Comparison of ENCODE assay signal across 16 cellular contexts in genomic region chr12:31526158-31526546, GRCh38.
"Had no signal": no experiment of that assay in that cellular context is flagged by ENCODE, and none has a peak within 500 bp of the region (broad histone marks: within the 10 kb centered on the region; RNA-seq: fewer than 3 reads in every experiment).

No MANE protein-coding gene starts in this region.

- ATAC-seq: activated CD8-positive, alpha-beta memory T cell treated with anti-CD3 and anti-CD28 coated beads, Interleukin-2, amount 10 ng/mL, durations not matched to agents 7 days and 5 days had no signal

- DNase-seq: activated CD4-positive, alpha-beta T cell treated with anti-CD3 and anti-CD28 coated beads, Interleukin-2, amount 50 U/mL, for 48 hours; activated CD4-positive, CD25-positive, alpha-beta regulatory T cell treated with anti-CD3 and anti-CD28 coated beads, Interleukin-2, amount 50 U/mL, for 72 hours; activated CD8-positive, alpha-beta memory T cell treated with anti-CD3 and anti-CD28 coated beads, Interleukin-2, amount 10 ng/mL, durations not matched to agents 7 days and 5 days; activated naive CD4-positive, alpha-beta T cell treated with Interleukin-2 at 50 U/mL for 16 hours; adrenal gland; caudate nucleus; cortex of kidney; effector CD8-positive, alpha-beta T cell; kidney; midbrain; right cardiac atrium; T-helper 2 cell had no signal

- H3K4me3 ChIP-seq: adrenal gland, smooth muscle cell, tibial nerve, vagina had no signal

- H3K4me3 Mint-ChIP-seq: activated CD8-positive, alpha-beta memory T cell treated with anti-CD3 and anti-CD28 coated beads, Interleukin-2, amount 10 ng/mL, durations not matched to agents 7 days and 5 days had no signal

- H3K9me3 ChIP-seq: adrenal gland, neutrophil, tibial nerve, vagina had no signal

- H3K4me1 ChIP-seq: adrenal gland, vagina had no signal

- H3K36me3 ChIP-seq: adrenal gland, neutrophil, tibial nerve, vagina had no signal

- H3K27me3 ChIP-seq: adrenal gland, neutrophil, tibial nerve, vagina had no signal

- H3K27ac ChIP-seq: adrenal gland, neutrophil, tibial nerve, vagina had no signal

- H3K36me3 Mint-ChIP-seq: activated CD8-positive, alpha-beta memory T cell treated with anti-CD3 and anti-CD28 coated beads, Interleukin-2, amount 10 ng/mL, durations not matched to agents 7 days and 5 days had no signal

- H3K27ac Mint-ChIP-seq: activated CD8-positive, alpha-beta memory T cell treated with anti-CD3 and anti-CD28 coated beads, Interleukin-2, amount 10 ng/mL, durations not matched to agents 7 days and 5 days had no signal
